ENCODE assay signal across 1 cellular context in the genomic region with DNA sequence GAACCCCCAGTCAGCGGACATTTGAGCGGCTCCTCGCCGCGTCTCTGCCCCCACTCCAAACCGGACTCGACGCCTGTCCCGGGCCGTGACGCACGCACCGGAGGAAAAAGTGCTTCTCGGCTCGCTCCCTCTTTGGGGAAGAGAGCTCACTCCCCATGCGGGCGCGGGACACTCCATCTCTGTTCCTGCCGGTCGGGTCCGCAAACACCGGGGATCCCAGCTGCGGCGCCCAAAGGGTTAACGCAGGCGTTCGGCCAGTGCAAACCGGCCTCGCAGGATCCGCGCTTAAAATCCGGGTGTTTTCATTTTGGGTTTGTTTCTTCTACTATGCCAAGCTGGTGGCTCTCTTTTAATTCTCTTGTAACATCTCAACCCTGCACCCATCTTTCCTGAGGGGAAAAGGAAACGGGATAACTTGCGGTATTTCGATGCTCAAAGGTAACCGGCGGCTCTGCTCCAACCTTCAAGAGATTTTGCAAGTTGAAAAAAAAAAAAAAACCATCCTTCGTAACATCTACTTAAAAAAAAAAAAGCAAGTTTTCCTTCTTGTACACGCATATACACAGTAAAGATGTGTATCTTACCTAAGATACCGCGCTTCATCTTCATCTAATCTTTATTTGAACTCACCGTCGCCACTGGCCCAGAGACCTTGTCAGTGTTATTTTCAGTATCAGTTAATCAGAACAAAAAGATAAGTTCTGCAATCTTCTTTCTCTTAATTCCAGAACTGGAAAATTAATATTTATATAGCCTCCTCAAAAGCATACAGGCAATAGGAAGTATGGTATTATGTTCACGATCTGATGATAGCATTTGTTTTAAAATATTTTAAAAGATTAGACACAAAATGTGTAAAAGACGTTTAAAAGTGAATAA.
TF ChIP-seq lines count a peak whose summit lies in the region.

No MANE protein-coding gene starts in this region.

TF ChIP-seq in H1, 55 proteins besides CTCF, POLR2A, EP300 and RAD21 (continued from another document):
- TF ChIP-seq TCF12 (IDR thresholded peaks at IDR 0.05; ENCODE audit: low read depth, low read length) (0 out of 2 replicates have a peak, but pooled peaks have one; percentile 52), ASH2L (IDR thresholded peaks at IDR 0.05; ENCODE audit: low read length) (peak; percentile 98)
